In genomic region chr2:64769392-64770044, GRCh38 we compare ENCODE assay signal across 13 cellular contexts.
DNase-seq lines count a peak whose midpoint lies in the region; ATAC-seq and TF ChIP-seq lines count a peak whose summit lies in the region.
"Had no signal": no experiment of that assay in that cellular context is flagged by ENCODE, and none has a peak within 500 bp of the region (broad histone marks: within the 10 kb centered on the region; RNA-seq: fewer than 3 reads in every experiment).

No MANE protein-coding gene starts in this region.

- H3K27me3 ChIP-seq in mesenchymal stem cell (ENCODE audit: control insufficient read depth in 1 of 2, insufficient read depth in 1 of 2, low read length in 2 of 2) (no peaks in the 10 kb centered on the region), transverse colon (no peaks in the 10 kb centered on the region), WERI-Rb-1 (ENCODE audit: insufficient read depth, low read depth, severe bottlenecking) (no peaks in the 10 kb centered on the region)

- H3K18ac ChIP-seq in mesenchymal stem cell (ENCODE audit: low read depth in 1 of 2, low read length in 2 of 2): no peak overlapping the region

- H2BK120ac ChIP-seq in mesenchymal stem cell (ENCODE audit: low read depth, low read length): no peak overlapping the region

- H3K36me3 Mint-ChIP-seq in activated naive CD8-positive, alpha-beta T cell treated with anti-CD3 and anti-CD28 coated beads, Interleukin-2, amount 10 ng/mL, durations not matched to agents 7 days and 5 days: no peaks in the 10 kb centered on the region
- H3K36me3 Mint-ChIP-seq in activated naive CD8-positive, alpha-beta T cell treated with anti-CD3 and anti-CD28 coated beads, Interleukin-2, amount 50 U/mL, for 24 hours (ENCODE audit: low read depth): no peaks in the 10 kb centered on the region

- H3K4me3 ChIP-seq in mesenchymal stem cell (ENCODE audit: insufficient read depth in 1 of 2, low read depth in 1 of 2, low read length in 2 of 2) (no peak overlapping the region), transverse colon (no peak overlapping the region), WERI-Rb-1 (ENCODE audit: low read depth, low read length) (no peak overlapping the region)

- H2BK15ac ChIP-seq in mesenchymal stem cell (ENCODE audit: low read depth, poor library complexity, severe bottlenecking): no peak overlapping the region

- H2BK5ac ChIP-seq in mesenchymal stem cell (ENCODE audit: low read depth, low read length, poor library complexity, severe bottlenecking): no peak overlapping the region

- H3K27me3 Mint-ChIP-seq in activated naive CD8-positive, alpha-beta T cell treated with anti-CD3 and anti-CD28 coated beads, Interleukin-2, amount 10 ng/mL, durations not matched to agents 7 days and 5 days: no peaks in the 10 kb centered on the region
- no peaks in the 10 kb centered on the region for H3K27me3 Mint-ChIP-seq in activated naive CD8-positive, alpha-beta T cell treated with anti-CD3 and anti-CD28 coated beads, Interleukin-2, amount 50 U/mL, for 24 hours

- H3K4me3 Mint-ChIP-seq in activated naive CD8-positive, alpha-beta T cell treated with anti-CD3 and anti-CD28 coated beads, Interleukin-2, amount 10 ng/mL, durations not matched to agents 7 days and 5 days: peak overlapping the region; percentile 91
- no peak overlapping the region for H3K4me3 Mint-ChIP-seq in activated naive CD8-positive, alpha-beta T cell treated with anti-CD3 and anti-CD28 coated beads, Interleukin-2, amount 50 U/mL, for 24 hours

- H3K4me2 ChIP-seq in mesenchymal stem cell (ENCODE audit: low read length, poor library complexity, severe bottlenecking): no peak overlapping the region

- H3K9me3 ChIP-seq in mesenchymal stem cell (ENCODE audit: control insufficient read depth, low read length) (no peaks in the 10 kb centered on the region), transverse colon (no peaks in the 10 kb centered on the region), WERI-Rb-1 (ENCODE audit: severe bottlenecking) (no peaks in the 10 kb centered on the region)

- H2AK5ac ChIP-seq in mesenchymal stem cell (ENCODE audit: low read length, severe bottlenecking): no peak overlapping the region

- H3K36me3 ChIP-seq in mesenchymal stem cell (ENCODE audit: control insufficient read depth in 1 of 2, insufficient read depth in 2 of 2, low read depth in 1 of 2, low read length in 2 of 2) (no peaks in the 10 kb centered on the region), transverse colon (no peaks in the 10 kb centered on the region), WERI-Rb-1 (no peaks in the 10 kb centered on the region)

- intact Hi-C loops in transverse colon (cut with DNase I; ENCODE audit: low total_unique reads): loop anchor here (5.0 kb wide), 1 partner anchor 127 kb away; no protein-coding TSS in a partner anchor

- no peak overlapping the region for H2AFZ ChIP-seq in mesenchymal stem cell (ENCODE audit: low read depth, low read length)

- no peak overlapping the region for H3K27ac Mint-ChIP-seq in activated naive CD8-positive, alpha-beta T cell treated with anti-CD3 and anti-CD28 coated beads, Interleukin-2, amount 10 ng/mL, durations not matched to agents 7 days and 5 days
- H3K27ac Mint-ChIP-seq in activated naive CD8-positive, alpha-beta T cell treated with anti-CD3 and anti-CD28 coated beads, Interleukin-2, amount 50 U/mL, for 24 hours: no peak overlapping the region

- no peak for TF ChIP-seq EP300 in transverse colon (IDR thresholded peaks at IDR 0.05; ENCODE audit: low read depth)

- H3K14ac ChIP-seq in mesenchymal stem cell (ENCODE audit: low read length in 2 of 2): no peak overlapping the region

- H3K4ac ChIP-seq in mesenchymal stem cell (ENCODE audit: low read depth in 1 of 2, low read length in 2 of 2): no peak overlapping the region

- no peak overlapping the region for H4K91ac ChIP-seq in mesenchymal stem cell (ENCODE audit: low read length)

- peak overlapping the region; percentile 12 to 15 for H2BK12ac ChIP-seq in mesenchymal stem cell (ENCODE audit: low read length in 2 of 2)

- no peaks in the 10 kb centered on the region for H3K79me1 ChIP-seq in mesenchymal stem cell (replicated peaks; ENCODE audit: low read length, poor library complexity, severe bottlenecking)

- WGBS in mesenchymal stem cell: 81% methylated on average over 5 of the region's 6 CpGs
- WGBS in transverse colon (ENCODE audit: low coverage in 1 of 2), 2 donors: 11 to 52% methylated on average over 6 of the region's 6 CpGs

- H4K8ac ChIP-seq in mesenchymal stem cell (ENCODE audit: low read length): no peak overlapping the region

- H3K4me1 Mint-ChIP-seq in activated naive CD8-positive, alpha-beta T cell treated with anti-CD3 and anti-CD28 coated beads, Interleukin-2, amount 10 ng/mL, durations not matched to agents 7 days and 5 days: peaks cover 26% of the 10 kb centered on the region
- peaks cover 32% of the 10 kb centered on the region for H3K4me1 Mint-ChIP-seq in activated naive CD8-positive, alpha-beta T cell treated with anti-CD3 and anti-CD28 coated beads, Interleukin-2, amount 50 U/mL, for 24 hours

- no peak for ATAC-seq in activated naive CD8-positive, alpha-beta T cell treated with anti-CD3 and anti-CD28 coated beads, Interleukin-2, amount 10 ng/mL, durations not matched to agents 7 days and 5 days (ENCODE audit: low read depth)
- ATAC-seq in activated naive CD8-positive, alpha-beta T cell treated with anti-CD3 and anti-CD28 coated beads, Interleukin-2, amount 50 U/mL, for 24 hours: no peak
- ATAC-seq: activated T-cell treated with anti-CD3 and anti-CD28 coated beads, Interleukin-2, amount 50 U/mL, for 4 hours; stimulated activated naive CD8-positive, alpha-beta T cell treated with anti-CD3 and anti-CD28 coated beads, Interleukin-15, Interleukin-2, amounts not matched to agents 100 U/mL and 50 U/mL, for 24 hours had no signal

- H3K27ac ChIP-seq in mesenchymal stem cell (ENCODE audit: low read length, poor library complexity, severe bottlenecking) (no peak overlapping the region), transverse colon (peak overlapping the region; percentile 93 to 98 (median 95)), WERI-Rb-1 (no peak overlapping the region)

- in situ Hi-C loops in transverse colon (cut with MboI; ENCODE audit: low pct_ligation_motif_present in 1 of 4, low pct_unique_long_range_greater_than_20kb in 1 of 4, low sequenced_read_pairs in 3 of 4): no loop called here

- H3K9ac ChIP-seq in mesenchymal stem cell (ENCODE audit: low read length): peak overlapping the region; percentile 97

- H3K4me1 ChIP-seq in mesenchymal stem cell (ENCODE audit: control insufficient read depth, insufficient read depth, low read depth, low read length): peaks cover 3% of the 10 kb centered on the region
- H3K4me1 ChIP-seq in transverse colon: peaks cover 0 to 28% (median 22%) of the 10 kb centered on the region in 4 donors

- DNase-seq in activated naive CD8-positive, alpha-beta T cell treated with anti-CD3 and anti-CD28 coated beads, Interleukin-2, amount 10 ng/mL, durations not matched to agents 7 days and 5 days: no peak
- no peak for DNase-seq in activated naive CD8-positive, alpha-beta T cell treated with anti-CD3 and anti-CD28 coated beads, Interleukin-2, amount 50 U/mL, for 24 hours
- DNase-seq in SK-N-DZ (ENCODE audit: low spot score): peak; percentile 36
- no peak for DNase-seq in mesenchymal stem cell
- peak; percentile 48 for DNase-seq in transverse colon
- DNase-seq in WERI-Rb-1: no peak
- no peak for DNase-seq in NCI-H2196 (lab: John Stamatoyannopoulos, UW; ENCODE audit: unreplicated experiment)
- DNase-seq in COR-L47 (lab: John Stamatoyannopoulos, UW): no peak
- DNase-seq: activated T-cell treated with anti-CD3 and anti-CD28 coated beads, Interleukin-2, amount 50 U/mL, for 4 hours; dermis blood vessel endothelial cell; DMS153; NCI-H69; stimulated activated naive CD8-positive, alpha-beta T cell treated with anti-CD3 and anti-CD28 coated beads, Interleukin-15, Interleukin-2, amounts not matched to agents 100 U/mL and 50 U/mL, for 24 hours had no signal

- no peak overlapping the region for H3K23ac ChIP-seq in mesenchymal stem cell (ENCODE audit: low read length in 2 of 2)

- no peaks in the 10 kb centered on the region for H3K9me3 Mint-ChIP-seq in activated naive CD8-positive, alpha-beta T cell treated with anti-CD3 and anti-CD28 coated beads, Interleukin-2, amount 10 ng/mL, durations not matched to agents 7 days and 5 days
- H3K9me3 Mint-ChIP-seq in activated naive CD8-positive, alpha-beta T cell treated with anti-CD3 and anti-CD28 coated beads, Interleukin-2, amount 50 U/mL, for 24 hours: no peaks in the 10 kb centered on the region
- H3K9me3 Mint-ChIP-seq: activated T-cell treated with anti-CD3 and anti-CD28 coated beads, Interleukin-2, amount 50 U/mL, for 4 hours had no signal

- TF ChIP-seq CTCF in transverse colon (IDR thresholded peaks at IDR 0.05) (no peak), WERI-Rb-1 (IDR thresholded peaks at IDR 0.05; ENCODE audit: low read depth, low read length) (no peak)

- TF ChIP-seq POLR2A in transverse colon (IDR thresholded peaks at IDR 0.05): no peak

- POLR2A ChIA-PET in activated naive CD8-positive, alpha-beta T cell treated with anti-CD3 and anti-CD28 coated beads, Interleukin-2, amount 10 ng/mL, durations not matched to agents 7 days and 5 days (lab: Charles Lee): interaction anchor here (0.6 to 0.7 kb wide), 2 partner anchors 19 to 89 kb away, joined by 3 read pairs; no protein-coding TSS in a partner anchor

Comparison
In these comparisons a context has a peak if more than half of its experiments do, and no peak if none do; other contexts are left out.
1. DNase-seq: peak in SK-N-DZ (single experiment) and transverse colon (single experiment); none in activated naive CD8-positive, alpha-beta T cell treated with anti-CD3 and anti-CD28 coated beads, Interleukin-2, amount 10 ng/mL, durations not matched to agents 7 days and 5 days (single experiment), activated naive CD8-positive, alpha-beta T cell treated with anti-CD3 and anti-CD28 coated beads, Interleukin-2, amount 50 U/mL, for 24 hours (single experiment), mesenchymal stem cell (single experiment), WERI-Rb-1 (single experiment), NCI-H2196 (single experiment) and COR-L47 (single experiment).
2. H3K27ac ChIP-seq: peak in transverse colon (4 of 4); none in mesenchymal stem cell (single experiment) and WERI-Rb-1 (single experiment).